9 cellular contexts compared by ENCODE assay signal in the genomic region with DNA sequence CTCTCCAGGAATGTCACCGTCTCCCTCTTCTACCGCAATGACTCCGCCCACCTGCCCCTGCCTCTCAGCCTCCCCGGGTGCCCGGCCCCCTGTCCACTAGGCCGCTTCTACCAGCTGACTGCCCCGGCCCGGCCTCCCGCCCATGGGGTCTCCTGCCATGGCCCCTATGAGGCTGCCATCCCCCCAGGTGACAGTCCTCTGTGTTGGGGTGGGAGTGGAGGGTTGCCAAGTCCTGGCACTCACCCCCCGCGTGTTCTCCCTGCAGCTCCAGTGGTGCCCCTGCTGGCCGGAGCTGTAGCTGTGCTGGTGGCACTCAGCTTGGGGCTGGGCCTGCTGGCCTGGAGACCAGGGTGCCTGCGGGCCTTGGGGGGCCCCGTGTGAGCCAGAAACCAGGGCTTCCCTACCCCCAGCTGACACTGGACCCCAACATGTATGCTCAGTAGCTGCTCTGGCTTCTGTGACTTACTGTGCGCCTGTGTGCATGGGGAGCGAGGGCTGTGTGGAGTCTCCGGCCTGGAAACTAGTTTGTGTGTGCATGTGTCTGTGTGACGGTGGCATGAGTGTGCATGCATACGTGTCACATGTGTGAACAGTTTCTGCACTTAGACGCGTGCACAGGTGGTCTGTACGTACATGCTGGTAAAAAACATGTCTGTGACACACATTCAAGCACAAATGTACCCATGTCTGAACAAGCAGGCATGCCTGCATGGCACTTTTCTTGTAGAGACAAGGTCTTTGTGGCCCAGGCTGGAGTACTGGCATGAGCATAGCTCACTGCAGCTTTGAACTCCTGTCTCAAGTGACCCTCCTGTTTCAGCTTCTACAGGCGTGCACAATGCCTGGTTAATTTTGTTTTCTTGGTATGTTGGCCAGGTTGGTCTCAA. TPM values are rescaled to one million over a fixed set of nuclear protein-coding genes. Genes with fewer than 3 reads are reported as not detected.
DNase-seq lines count a peak whose midpoint lies in the region; ATAC-seq and TF ChIP-seq lines count a peak whose summit lies in the region.
"Had no signal": no experiment of that assay in that cellular context is flagged by ENCODE, and none has a peak within 500 bp of the region (broad histone marks: within the 10 kb centered on the region; RNA-seq: fewer than 3 reads in every experiment).

No MANE protein-coding gene starts in this region.

- H3K9me3 Mint-ChIP-seq in activated T-cell treated with anti-CD3 and anti-CD28 coated beads, Interleukin-2, amount 50 U/mL, for 72 hours: no peaks in the 10 kb centered on the region
- no peaks in the 10 kb centered on the region for H3K9me3 Mint-ChIP-seq in stimulated activated memory B cell treated with anti-CD40 and anti-IgM and Interleukin-4, amounts not matched to agents 10 μg/mL and 1 μg/mL and 100 μg/mL, for 72 hours

- WGBS in esophagus squamous epithelium, 2 donors: 28 to 64% methylated on average over 5 to 21 of the region's 23 CpGs

- no peaks in the 10 kb centered on the region for H3K9me3 ChIP-seq in esophagus squamous epithelium

- H3K27ac Mint-ChIP-seq in activated T-cell treated with anti-CD3 and anti-CD28 coated beads, Interleukin-2, amount 50 U/mL, for 72 hours: no peak overlapping the region
- H3K27ac Mint-ChIP-seq in stimulated activated memory B cell treated with anti-CD40 and anti-IgM and Interleukin-4, amounts not matched to agents 10 μg/mL and 1 μg/mL and 100 μg/mL, for 72 hours: no peak overlapping the region

- H3K36me3 Mint-ChIP-seq in activated T-cell treated with anti-CD3 and anti-CD28 coated beads, Interleukin-2, amount 50 U/mL, for 72 hours (ENCODE audit: insufficient read depth in 2 of 2): peaks cover 5 to 9% of the 10 kb centered on the region in 2 donors
- H3K36me3 Mint-ChIP-seq in stimulated activated memory B cell treated with anti-CD40 and anti-IgM and Interleukin-4, amounts not matched to agents 10 μg/mL and 1 μg/mL and 100 μg/mL, for 72 hours: peaks cover 23% of the 10 kb centered on the region

- H3K4me3 Mint-ChIP-seq in activated T-cell treated with anti-CD3 and anti-CD28 coated beads, Interleukin-2, amount 50 U/mL, for 72 hours: no peak overlapping the region
- H3K4me3 Mint-ChIP-seq in stimulated activated memory B cell treated with anti-CD40 and anti-IgM and Interleukin-4, amounts not matched to agents 10 μg/mL and 1 μg/mL and 100 μg/mL, for 72 hours: no peak overlapping the region

- TF ChIP-seq POLR2A in esophagus squamous epithelium (IDR thresholded peaks at IDR 0.05): no peak

- peak; percentile 84 for DNase-seq in activated CD8-positive, alpha-beta memory T cell treated with anti-CD3 and anti-CD28 coated beads for 24 hours
- DNase-seq in activated CD8-positive, alpha-beta memory T cell treated with anti-CD3 and anti-CD28 coated beads, Interleukin-2, amount 50 U/mL, for 4 hours: no peak
- DNase-seq in M059J (ENCODE audit: low read depth): peak; percentile 51
- no peak for DNase-seq in activated T-cell treated with anti-CD3 and anti-CD28 coated beads, Interleukin-2, amount 50 U/mL, for 72 hours
- no peak for DNase-seq in esophagus squamous epithelium (lab: John Stamatoyannopoulos, UW)
- no peak for DNase-seq in putamen (ENCODE audit: low spot score)
- DNase-seq in NCI-H1694 (lab: John Stamatoyannopoulos, UW): no peak

- H3K4me3 ChIP-seq in esophagus squamous epithelium: no peak overlapping the region

- TF ChIP-seq CTCF in esophagus squamous epithelium (IDR thresholded peaks at IDR 0.05): peak in 1 of 6 experiments; percentile 28

- no peak overlapping the region for H3K27ac ChIP-seq in esophagus squamous epithelium
- H3K27ac ChIP-seq: parathyroid adenoma had no signal

- H3K4me1 Mint-ChIP-seq in activated T-cell treated with anti-CD3 and anti-CD28 coated beads, Interleukin-2, amount 50 U/mL, for 72 hours (ENCODE audit: low read depth): no peaks in the 10 kb centered on the region
- H3K4me1 Mint-ChIP-seq in stimulated activated memory B cell treated with anti-CD40 and anti-IgM and Interleukin-4, amounts not matched to agents 10 μg/mL and 1 μg/mL and 100 μg/mL, for 72 hours: peaks cover 21% of the 10 kb centered on the region

- peak; percentile 3 to 10 for ATAC-seq in activated T-cell treated with anti-CD3 and anti-CD28 coated beads, Interleukin-2, amount 50 U/mL, for 72 hours (replicated peaks in 1 of 2)
- ATAC-seq in stimulated activated memory B cell treated with anti-CD40 and anti-IgM and Interleukin-4, amounts not matched to agents 10 μg/mL and 1 μg/mL and 100 μg/mL, for 72 hours: peak; percentile 18

- peaks cover 0 to 11% (median 0%) of the 10 kb centered on the region in 3 donors for H3K4me1 ChIP-seq in esophagus squamous epithelium
- H3K4me1 ChIP-seq: parathyroid adenoma had no signal

- H3K27me3 ChIP-seq in esophagus squamous epithelium: peaks cover 0 to 8% (median 0%) of the 10 kb centered on the region in 4 donors

- intact Hi-C loops in esophagus squamous epithelium (cut with DNase I): no loop called here

- peaks cover 13 to 46% (median 22%) of the 10 kb centered on the region in 3 donors for H3K36me3 ChIP-seq in esophagus squamous epithelium

- H3K27me3 Mint-ChIP-seq in activated T-cell treated with anti-CD3 and anti-CD28 coated beads, Interleukin-2, amount 50 U/mL, for 72 hours (ENCODE audit: low read depth): no peaks in the 10 kb centered on the region
- peaks cover 9% of the 10 kb centered on the region for H3K27me3 Mint-ChIP-seq in stimulated activated memory B cell treated with anti-CD40 and anti-IgM and Interleukin-4, amounts not matched to agents 10 μg/mL and 1 μg/mL and 100 μg/mL, for 72 hours

RNA-seq across cellular contexts. Expression of a gene that starts 4.8 kb away (rescaled TPM):
- total RNA-seq in M059J (2014; rRNA removed; shearing (Covaris generic)): not detected in 2 replicates
- total RNA-seq in activated T-cell treated with anti-CD3 and anti-CD28 coated beads, Interleukin-2, amount 50 U/mL, for 72 hours: not detected
- total RNA-seq in esophagus squamous epithelium: not detected

RNA-seq across cellular contexts. Expression of a gene that starts 24.8 kb away (rescaled TPM):
- not detected in 2 replicates for total RNA-seq in M059J (2014; rRNA removed; shearing (Covaris generic))
- not detected for total RNA-seq in activated T-cell treated with anti-CD3 and anti-CD28 coated beads, Interleukin-2, amount 50 U/mL, for 72 hours
- not detected for total RNA-seq in esophagus squamous epithelium

RNA-seq across cellular contexts. Expression of a gene that starts 28.6 kb away (rescaled TPM):
- total RNA-seq in M059J (2014; rRNA removed; shearing (Covaris generic)): not detected in 2 replicates
- total RNA-seq in activated T-cell treated with anti-CD3 and anti-CD28 coated beads, Interleukin-2, amount 50 U/mL, for 72 hours: 1 to 10 TPM; 1.7 to 2.3 TPM
- total RNA-seq in esophagus squamous epithelium: not detected

RNA-seq across cellular contexts. Expression of a gene that starts 38.4 kb away (rescaled TPM):
- not detected in 2 replicates for total RNA-seq in M059J (2014; rRNA removed; shearing (Covaris generic))
- not detected for total RNA-seq in activated T-cell treated with anti-CD3 and anti-CD28 coated beads, Interleukin-2, amount 50 U/mL, for 72 hours
- total RNA-seq in esophagus squamous epithelium: not detected

RNA-seq across cellular contexts. Expression of a gene that starts 59.7 kb away (rescaled TPM):
- total RNA-seq in M059J (2014; rRNA removed; shearing (Covaris generic)): not detected in 2 replicates
- total RNA-seq in activated T-cell treated with anti-CD3 and anti-CD28 coated beads, Interleukin-2, amount 50 U/mL, for 72 hours: not detected
- not detected for total RNA-seq in esophagus squamous epithelium

Comparison
In these comparisons a context has a peak if more than half of its experiments do, and no peak if none do; other contexts are left out.
1. DNase-seq: peak in activated CD8-positive, alpha-beta memory T cell treated with anti-CD3 and anti-CD28 coated beads for 24 hours (single experiment) and M059J (single experiment); none in activated CD8-positive, alpha-beta memory T cell treated with anti-CD3 and anti-CD28 coated beads, Interleukin-2, amount 50 U/mL, for 4 hours (single experiment), activated T-cell treated with anti-CD3 and anti-CD28 coated beads, Interleukin-2, amount 50 U/mL, for 72 hours (0 of 2), esophagus squamous epithelium (single experiment), putamen (single experiment) and NCI-H1694 (single experiment).